Comparison of ENCODE assay signal across 15 cellular contexts in genomic region chr10:86937502-86938154, GRCh38. TPM values are rescaled to one million over a fixed set of nuclear protein-coding genes. Genes with fewer than 3 reads are reported as not detected.
DNase-seq lines count a peak whose midpoint lies in the region; ATAC-seq and TF ChIP-seq lines count a peak whose summit lies in the region.
"Had no signal": no experiment of that assay in that cellular context is flagged by ENCODE, and none has a peak within 500 bp of the region (broad histone marks: within the 10 kb centered on the region; RNA-seq: fewer than 3 reads in every experiment).

No MANE protein-coding gene starts in this region.

- TF ChIP-seq CTCF in right atrium auricular region (IDR thresholded peaks at IDR 0.05) (no peak), endothelial cell (IDR thresholded peaks at IDR 0.05; ENCODE audit: unreplicated experiment) (no peak), nephron (IDR thresholded peaks at IDR 0.05; ENCODE audit: unreplicated experiment in 3 of 3) (no peak)

- peaks cover 0 to 16% of the 10 kb centered on the region in 2 donors for H3K4me1 ChIP-seq in right atrium auricular region
- H3K4me1 ChIP-seq in effector memory CD4-positive, alpha-beta T cell (ENCODE audit: control insufficient read depth, insufficient read depth, low read length, poor library complexity, severe bottlenecking) = no peaks in the 10 kb centered on the region
- H3K4me1 ChIP-seq: Peyer's patch had no signal

- no peak overlapping the region for H3K27ac ChIP-seq in right atrium auricular region
- H3K27ac ChIP-seq in effector memory CD4-positive, alpha-beta T cell (ENCODE audit: insufficient read depth, low read length, poor library complexity, severe bottlenecking) = no peak overlapping the region
- H3K27ac ChIP-seq: Peyer's patch had no signal

- H3K4me3 ChIP-seq in right atrium auricular region = no peak overlapping the region
- no peak overlapping the region for H3K4me3 ChIP-seq in effector memory CD4-positive, alpha-beta T cell (ENCODE audit: insufficient read depth, low read depth, low read length, poor library complexity, severe bottlenecking)
- H3K4me3 ChIP-seq: Peyer's patch had no signal

- H3K36me3 ChIP-seq in right atrium auricular region = peaks cover 10% of the 10 kb centered on the region
- H3K36me3 ChIP-seq in effector memory CD4-positive, alpha-beta T cell (ENCODE audit: control insufficient read depth, insufficient read depth, low read length) = no peaks in the 10 kb centered on the region
- H3K36me3 ChIP-seq: Peyer's patch had no signal

- DNase-seq in right atrium auricular region (ENCODE audit: low spot score) = peak; percentile 52
- DNase-seq in Right ventricle myocardium inferior (ENCODE audit: missing footprints) = no peak
- DNase-seq in endothelial cell (ENCODE audit: low spot score) = no peak
- DNase-seq in effector memory CD4-positive, alpha-beta T cell = no peak
- DNase-seq in posterior vena cava (ENCODE audit: low spot score) = no peak
- no peak for DNase-seq in AG08396 (ENCODE audit: low spot score)
- DNase-seq in activated T-cell treated with anti-CD3 and anti-CD28 coated beads, Interleukin-2, amount 50 U/mL, for 4 hours = no peak
- DNase-seq: CD4-positive, alpha-beta memory T cell; GOT3; NCI-H1105; NCI-H2081; Right ventricle myocardium superior had no signal

- no peaks in the 10 kb centered on the region for H3K27me3 ChIP-seq in right atrium auricular region
- H3K27me3 ChIP-seq in effector memory CD4-positive, alpha-beta T cell (replicated peaks; ENCODE audit: control insufficient read depth, insufficient read depth, low read length, poor library complexity, severe bottlenecking) = no peaks in the 10 kb centered on the region
- H3K27me3 ChIP-seq: Peyer's patch had no signal

- H3K36me3 Mint-ChIP-seq in endothelial cell (ENCODE audit: low read depth, unreplicated experiment) (peaks cover 52% of the 10 kb centered on the region), nephron (ENCODE audit: low read depth) (peaks cover 4% of the 10 kb centered on the region)
- H3K36me3 Mint-ChIP-seq in activated T-cell treated with anti-CD3 and anti-CD28 coated beads, Interleukin-2, amount 50 U/mL, for 4 hours (ENCODE audit: insufficient read depth) = no peaks in the 10 kb centered on the region
- H3K36me3 Mint-ChIP-seq: CD4-positive, alpha-beta memory T cell had no signal

- no peak for ATAC-seq in Right ventricle myocardium inferior
- no peak for ATAC-seq in activated T-cell treated with anti-CD3 and anti-CD28 coated beads, Interleukin-2, amount 50 U/mL, for 4 hours

- H3K9me3 Mint-ChIP-seq in endothelial cell (ENCODE audit: unreplicated experiment) = no peaks in the 10 kb centered on the region
- H3K9me3 Mint-ChIP-seq in nephron = no peaks in the 10 kb centered on the region
- no peaks in the 10 kb centered on the region for H3K9me3 Mint-ChIP-seq in activated T-cell treated with anti-CD3 and anti-CD28 coated beads, Interleukin-2, amount 50 U/mL, for 4 hours

- H3K27me3 Mint-ChIP-seq in endothelial cell (ENCODE audit: unreplicated experiment) (peaks cover 14% of the 10 kb centered on the region), nephron (ENCODE audit: low read depth) (peaks cover 7% of the 10 kb centered on the region)
- no peaks in the 10 kb centered on the region for H3K27me3 Mint-ChIP-seq in activated T-cell treated with anti-CD3 and anti-CD28 coated beads, Interleukin-2, amount 50 U/mL, for 4 hours (ENCODE audit: low read depth)
- H3K27me3 Mint-ChIP-seq: CD4-positive, alpha-beta memory T cell had no signal

- H3K9me3 ChIP-seq in right atrium auricular region = no peaks in the 10 kb centered on the region
- no peaks in the 10 kb centered on the region for H3K9me3 ChIP-seq in effector memory CD4-positive, alpha-beta T cell (ENCODE audit: control insufficient read depth, low read length)
- H3K9me3 ChIP-seq: Peyer's patch had no signal

- H3K27ac Mint-ChIP-seq in endothelial cell (ENCODE audit: unreplicated experiment) (no peak overlapping the region), nephron (no peak overlapping the region)

- peaks cover 12% of the 10 kb centered on the region for H3K4me1 Mint-ChIP-seq in endothelial cell (ENCODE audit: unreplicated experiment)
- peaks cover 4% of the 10 kb centered on the region for H3K4me1 Mint-ChIP-seq in nephron
- H3K4me1 Mint-ChIP-seq in activated T-cell treated with anti-CD3 and anti-CD28 coated beads, Interleukin-2, amount 50 U/mL, for 4 hours (ENCODE audit: low read depth) = no peaks in the 10 kb centered on the region

- intact Hi-C loops in Right ventricle myocardium inferior (cut with DNase I) (loop anchor here (2.0 to 5.0 kb wide), 3 partner anchors 23 to 155 kb away; partner anchors contain the start of gene GLUD1), posterior vena cava (cut with DNase I) (no loop called here)

- H3K4me3 Mint-ChIP-seq in endothelial cell (ENCODE audit: unreplicated experiment) (peak overlapping the region; percentile 57), nephron (peak overlapping the region in 2 of 3 experiments; percentile 27 to 62)
- H3K4me3 Mint-ChIP-seq in activated T-cell treated with anti-CD3 and anti-CD28 coated beads, Interleukin-2, amount 50 U/mL, for 4 hours = no peak overlapping the region
- H3K4me3 Mint-ChIP-seq: CD4-positive, alpha-beta memory T cell had no signal

RNA-seq across cellular contexts. Expression of gene MMRN2, which starts 19.8 kb away (rescaled TPM):
- 10 to 100 TPM; 57.0 to 81.3 TPM for total RNA-seq in right atrium auricular region
- total RNA-seq in Right ventricle myocardium inferior = 35.8 TPM
- total RNA-seq in endothelial cell (ENCODE audit: unreplicated experiment) = 563 TPM
- total RNA-seq in posterior vena cava = 10 to 100 TPM; 46.6 to 57.0 TPM
- under 1 TPM in 1 of 3 donors, not detected in 2; 0.18 TPM for total RNA-seq in activated T-cell treated with anti-CD3 and anti-CD28 coated beads, Interleukin-2, amount 50 U/mL, for 4 hours

RNA-seq across cellular contexts. Expression of gene SNCG, which starts 20.8 kb away (rescaled TPM):
- total RNA-seq in right atrium auricular region (10 to 100 TPM; 20.9 to 33.8 TPM), Right ventricle myocardium inferior (24.7 TPM), endothelial cell (ENCODE audit: unreplicated experiment) (52.9 TPM), posterior vena cava (10 to 100 TPM; 55.9 to 61.1 TPM)
- under 1 TPM in 1 of 3 donors, not detected in 2; 0.63 TPM for total RNA-seq in activated T-cell treated with anti-CD3 and anti-CD28 coated beads, Interleukin-2, amount 50 U/mL, for 4 hours
- total RNA-seq: CD4-positive, alpha-beta memory T cell had no signal

RNA-seq across cellular contexts. Expression of gene ADIRF, which starts 30.7 kb away (rescaled TPM):
- total RNA-seq in right atrium auricular region (100 to 1,000 TPM in 1 of 2 donors, 10 to 100 TPM in 1; 67.8 to 195 TPM), Right ventricle myocardium inferior (54.6 TPM), endothelial cell (ENCODE audit: unreplicated experiment) (not detected), posterior vena cava (100 to 1,000 TPM; 188 to 212 TPM)
- total RNA-seq in activated T-cell treated with anti-CD3 and anti-CD28 coated beads, Interleukin-2, amount 50 U/mL, for 4 hours = under 1 TPM in 1 of 3 donors, not detected in 2; 0.48 TPM
- total RNA-seq: CD4-positive, alpha-beta memory T cell; NCI-H460 had no signal

Comparison
In these comparisons a context has a peak if more than half of its experiments do, and no peak if none do; other contexts are left out.
1. RNA of gene MMRN2, which starts 19.8 kb away (total RNA-seq): 563 TPM in endothelial cell (single experiment), 57.0 to 81.3 TPM in right atrium auricular region, 46.6 to 57.0 TPM in posterior vena cava and 35.8 TPM in Right ventricle myocardium inferior (single experiment); 0.18 TPM in activated T-cell treated with anti-CD3 and anti-CD28 coated beads, Interleukin-2, amount 50 U/mL, for 4 hours; every median in the first group is over 10 times any median in the second.
2. RNA of gene SNCG, which starts 20.8 kb away (total RNA-seq): 55.9 to 61.1 TPM in posterior vena cava, 52.9 TPM in endothelial cell (single experiment), 20.9 to 33.8 TPM in right atrium auricular region and 24.7 TPM in Right ventricle myocardium inferior (single experiment); 0.63 TPM in activated T-cell treated with anti-CD3 and anti-CD28 coated beads, Interleukin-2, amount 50 U/mL, for 4 hours; every median in the first group is over 10 times any median in the second.
3. RNA of gene ADIRF, which starts 30.7 kb away (total RNA-seq): 188 to 212 TPM in posterior vena cava, 67.8 to 195 TPM in right atrium auricular region and 54.6 TPM in Right ventricle myocardium inferior (single experiment); 0.48 TPM in activated T-cell treated with anti-CD3 and anti-CD28 coated beads, Interleukin-2, amount 50 U/mL, for 4 hours and not detected in endothelial cell (single experiment); every median in the first group is over 10 times any median in the second.